Comparison of ENCODE assay signal across 8 cellular contexts in the genomic region with DNA sequence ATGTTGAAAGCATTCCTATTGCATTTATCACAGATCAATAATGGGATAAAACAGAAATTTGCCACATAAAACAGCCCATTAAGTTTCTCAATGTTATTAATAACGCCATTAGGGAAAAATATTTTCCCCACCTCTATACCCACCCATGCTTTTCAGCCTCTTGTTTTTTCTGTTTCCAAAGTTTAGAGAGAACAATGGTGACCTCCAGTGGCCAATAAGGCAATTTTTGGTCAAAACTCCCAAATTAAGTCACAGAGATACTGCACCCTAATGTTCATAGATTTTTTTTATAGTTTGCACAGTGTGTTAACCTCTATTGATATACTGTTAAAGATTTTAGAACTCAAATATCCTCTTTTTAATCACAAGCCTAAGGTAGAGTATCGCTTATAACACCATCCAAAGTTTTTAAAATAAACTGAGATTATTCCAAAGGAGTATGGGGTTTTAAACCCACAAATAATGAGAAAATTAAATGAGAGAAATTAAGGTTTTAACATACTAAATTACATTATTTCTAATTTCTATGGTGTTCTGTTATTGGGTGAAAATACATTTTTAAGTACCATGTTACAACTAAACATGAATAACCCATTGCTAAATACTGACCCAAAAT.
DNase-seq lines count a peak whose midpoint lies in the region; ATAC-seq, FAIRE-seq and TF ChIP-seq lines count a peak whose summit lies in the region.

No MANE protein-coding gene starts in this region.

- no peak overlapping the region for H3K4me3 Mint-ChIP-seq in activated naive CD4-positive, alpha-beta T cell treated with anti-CD3 and anti-CD28 coated beads, Interleukin-2, amount 10 ng/mL, durations not matched to agents 7 days and 5 days

- H3K4me1 Mint-ChIP-seq in activated naive CD4-positive, alpha-beta T cell treated with anti-CD3 and anti-CD28 coated beads, Interleukin-2, amount 10 ng/mL, durations not matched to agents 7 days and 5 days = no peaks in the 10 kb centered on the region

- H3K36me3 ChIP-seq in SK-N-SH (replicated peaks in 1 of 2; ENCODE audit: control insufficient read depth in 1 of 2, insufficient read depth in 2 of 2, low read length in 1 of 2) (no peaks in the 10 kb centered on the region), kidney (ENCODE audit: control insufficient read depth in 1 of 2, insufficient read depth in 2 of 2, low read length in 2 of 2) (no peaks in the 10 kb centered on the region)

- H3K4me3 ChIP-seq in SK-N-SH (ENCODE audit: low read depth in 2 of 2, low read length in 1 of 2) (no peak overlapping the region), kidney (ENCODE audit: low read length in 2 of 2) (no peak overlapping the region)

- no peak for TF ChIP-seq EP300 in SK-N-SH (IDR thresholded peaks at IDR 0.05; ENCODE audit: borderline replicate concordance in 1 of 2, low read depth in 1 of 2, low read length in 1 of 2)

- H3K27ac ChIP-seq in SK-N-SH (ENCODE audit: low read depth in 2 of 2, low read length in 1 of 2) = no peak overlapping the region
- no peak overlapping the region for H3K27ac ChIP-seq in kidney (ENCODE audit: low read depth in 2 of 2, low read length in 2 of 2)

- intact Hi-C loops in kidney (cut with DNase I) = no loop called here

- H3K4me1 ChIP-seq in SK-N-SH (ENCODE audit: control insufficient read depth in 1 of 2, insufficient read depth in 2 of 2, low read depth in 1 of 2, low read length in 1 of 2) (no peaks in the 10 kb centered on the region; a peak in 1 of 4 replicates), kidney (ENCODE audit: control insufficient read depth in 1 of 2, insufficient read depth in 1 of 2, low read depth in 1 of 2, low read length in 2 of 2) (no peaks in the 10 kb centered on the region)

- H3K36me3 Mint-ChIP-seq in activated naive CD4-positive, alpha-beta T cell treated with anti-CD3 and anti-CD28 coated beads, Interleukin-2, amount 10 ng/mL, durations not matched to agents 7 days and 5 days = no peaks in the 10 kb centered on the region

- 43% methylated on average over 2 of the region's 2 CpGs for WGBS in SK-N-SH (ENCODE audit: low lambda C conversion rate)

- H3K27me3 ChIP-seq in SK-N-SH (ENCODE audit: insufficient read depth) = no peaks in the 10 kb centered on the region

- no peak for ATAC-seq in activated CD4-positive, CD25-positive, alpha-beta regulatory T cell treated with anti-CD3 and anti-CD28 coated beads, Interleukin-2, amount 50 U/mL, for 24 hours
- ATAC-seq in HG02678 (IDR thresholded peaks at IDR 0.05; ENCODE audit: unreplicated experiment) = no peak

- H3K9me3 Mint-ChIP-seq in activated naive CD4-positive, alpha-beta T cell treated with anti-CD3 and anti-CD28 coated beads, Interleukin-2, amount 10 ng/mL, durations not matched to agents 7 days and 5 days = no peaks in the 10 kb centered on the region

- H4K20me1 ChIP-seq in SK-N-SH (ENCODE audit: insufficient read depth) = no peaks in the 10 kb centered on the region

- H3K9ac ChIP-seq in SK-N-SH (no peak overlapping the region), kidney (ENCODE audit: low read length in 2 of 2) (no peak overlapping the region)

- H3F3A ChIP-seq in SK-N-SH (replicated peaks; ENCODE audit: insufficient read depth) = no peaks in the 10 kb centered on the region

- FAIRE-seq in GM19239 (lab: Jason Lieb, UNC) (peak; percentile 14), kidney (lab: Jason Lieb, UNC) (no peak)

- CTCF ChIA-PET in SK-N-SH (lab: Yijun Ruan, JAX) = interaction anchor here (0.7 to 3.4 kb wide), 5 partner anchors 10 to 1219 kb away, joined by 3 to 17 read pairs (median 6); no protein-coding TSS in a partner anchor
- CTCF ChIA-PET in activated naive CD4-positive, alpha-beta T cell treated with anti-CD3 and anti-CD28 coated beads, Interleukin-2, amount 10 ng/mL, durations not matched to agents 7 days and 5 days (lab: Charles Lee) = no interaction called here

- no peak for DNase-seq in AG09319 (ENCODE audit: extremely low read depth, low read depth)
- DNase-seq in GM19239 (ENCODE audit: insufficient read length, low spot score) = no peak
- no peak for DNase-seq in SK-N-SH
- no peak for DNase-seq in kidney
- no peak for DNase-seq in activated naive CD4-positive, alpha-beta T cell treated with anti-CD3 and anti-CD28 coated beads, Interleukin-2, amount 10 ng/mL, durations not matched to agents 7 days and 5 days
- DNase-seq in UCSD-AML1 (lab: John Stamatoyannopoulos, UW; ENCODE audit: unreplicated experiment) = no peak

- TF ChIP-seq RAD21 in SK-N-SH (IDR thresholded peaks at IDR 0.05; ENCODE audit: low read length) = peak; percentile 59

- TF ChIP-seq CTCF in AG09319 (IDR thresholded peaks at IDR 0.05; ENCODE audit: low read depth, low read length) (peak; percentile 57), SK-N-SH (IDR thresholded peaks at IDR 0.05) (peak; percentile 70), kidney (IDR thresholded peaks at IDR 0.05; ENCODE audit: borderline replicate concordance, extremely low read depth, insufficient read depth) (peak; percentile 37)

- no peaks in the 10 kb centered on the region for H3K9me2 ChIP-seq in SK-N-SH

- H3K27ac Mint-ChIP-seq in activated naive CD4-positive, alpha-beta T cell treated with anti-CD3 and anti-CD28 coated beads, Interleukin-2, amount 10 ng/mL, durations not matched to agents 7 days and 5 days = no peak overlapping the region

- peaks cover 3% of the 10 kb centered on the region for H3K27me3 Mint-ChIP-seq in activated naive CD4-positive, alpha-beta T cell treated with anti-CD3 and anti-CD28 coated beads, Interleukin-2, amount 10 ng/mL, durations not matched to agents 7 days and 5 days

- no peaks in the 10 kb centered on the region for H3K79me2 ChIP-seq in SK-N-SH (ENCODE audit: insufficient read depth)

- POLR2A ChIA-PET in SK-N-SH (lab: Yijun Ruan, JAX) = no interaction called here

- no peak overlapping the region for H2AFZ ChIP-seq in SK-N-SH (ENCODE audit: low read depth)

- H3K9me3 ChIP-seq in SK-N-SH = no peaks in the 10 kb centered on the region
- H3K9me3 ChIP-seq in kidney (ENCODE audit: control insufficient read depth in 1 of 2, low read length in 2 of 2) = no peaks in the 10 kb centered on the region

- no peak overlapping the region for H3K4me2 ChIP-seq in SK-N-SH

TF ChIP-seq in SK-N-SH, 30 proteins besides CTCF, POLR2A, EP300 and RAD21:
- TF ChIP-seq CHD2 (IDR thresholded peaks at IDR 0.05; ENCODE audit: low read length, partially characterized antibody) (no peak), RFX5 (IDR thresholded peaks at IDR 0.05; ENCODE audit: low read length) (no peak), SMC3 (IDR thresholded peaks at IDR 0.05; ENCODE audit: low read depth, low read length) (peak; percentile 19; the same call in 1 of the 2 replicates), MEF2A (IDR thresholded peaks at IDR 0.05; ENCODE audit: borderline replicate concordance, low read depth) (no peak), FOXM1 (IDR thresholded peaks at IDR 0.05; ENCODE audit: low read depth) (no peak), MXI1 (IDR thresholded peaks at IDR 0.05; ENCODE audit: low read depth, low read length) (no peak), POLR2AphosphoS5 (IDR thresholded peaks at IDR 0.05; ENCODE audit: low read depth, low read length) (no peak)
